Comparison of ENCODE assay signal across 8 cellular contexts in genomic region chr3:39180546-39181346, GRCh38. TPM values are rescaled to one million over a fixed set of nuclear protein-coding genes. Genes with fewer than 3 reads are reported as not detected.
A peak's percentile ranks its signal among the peaks of the same experiment; 100 is the strongest.
DNase-seq lines count a peak whose midpoint lies in the region; ATAC-seq and TF ChIP-seq lines count a peak whose summit lies in the region.

No MANE protein-coding gene starts in this region.

- no peaks in the 10 kb centered on the region for H3K27me3 Mint-ChIP-seq in activated CD4-positive, alpha-beta T cell treated with anti-CD3 and anti-CD28 coated beads for 36 hours
- no peaks in the 10 kb centered on the region for H3K27me3 Mint-ChIP-seq in chondrocyte (ENCODE audit: low read depth)

- H3K27ac Mint-ChIP-seq in activated CD4-positive, alpha-beta T cell treated with anti-CD3 and anti-CD28 coated beads for 36 hours = peak overlapping the region; percentile 82
- peak overlapping the region; percentile 72 for H3K27ac Mint-ChIP-seq in chondrocyte (ENCODE audit: unreplicated experiment)

- peak; percentile 23 for TF ChIP-seq CTCF in AG04449 (IDR thresholded peaks at IDR 0.05; ENCODE audit: insufficient read depth, low read length, missing control alignments)
- TF ChIP-seq CTCF in chondrocyte (IDR thresholded peaks at IDR 0.05) = peak; percentile 53

- peaks cover 48% of the 10 kb centered on the region for H3K4me1 Mint-ChIP-seq in activated CD4-positive, alpha-beta T cell treated with anti-CD3 and anti-CD28 coated beads for 36 hours
- peaks cover 28% of the 10 kb centered on the region for H3K4me1 Mint-ChIP-seq in chondrocyte (ENCODE audit: low read depth)

- intact Hi-C loops in activated CD4-positive, alpha-beta T cell treated with anti-CD3 and anti-CD28 coated beads for 36 hours (cut with DNase I, micrococcal nuclease) = loop anchor here (1.0 to 5.0 kb wide), 4 partner anchors 73 to 683 kb away; partner anchors contain the start of genes GORASP1 (in 2 of the 2), TTC21A (in 2 of the 2), EXOG (in 1 of the 2) and SLC25A38 (in 1 of the 2)
- intact Hi-C loops in left colon (cut with DNase I, micrococcal nuclease) = no loop called here

- H3K36me3 Mint-ChIP-seq in activated CD4-positive, alpha-beta T cell treated with anti-CD3 and anti-CD28 coated beads for 36 hours (ENCODE audit: low read depth) = no peaks in the 10 kb centered on the region
- no peaks in the 10 kb centered on the region for H3K36me3 Mint-ChIP-seq in chondrocyte (ENCODE audit: low read depth)

- no peak for DNase-seq in AG04449 (ENCODE audit: low read depth, low spot score)
- DNase-seq in NCI-H345 treated with DMSO at 0.1 percent for 48 hours (lab: John Stamatoyannopoulos, UW; ENCODE audit: unreplicated experiment) = peak; percentile 56
- peak; percentile 94 for DNase-seq in activated CD4-positive, alpha-beta T cell treated with anti-CD3 and anti-CD28 coated beads for 36 hours
- DNase-seq in chondrocyte (ENCODE audit: low spot score) = no peak
- DNase-seq in left colon = peak; percentile 95
- peak; percentile 59 to 84 (median 76) for DNase-seq in stimulated activated CD4-positive, alpha-beta T cell treated with anti-CD3 and anti-CD28 coated beads, Interleukin-1b, Interleukin-23, amount 100 ng/mL, for 24 hours (ENCODE audit: low read depth in 4 of 4, low spot score in 1 of 4)

- CTCF ChIA-PET in AG04449 (lab: Yijun Ruan, JAX) = interaction anchor here (0.7 to 4.0 kb wide), 5 partner anchors 9 to 685 kb away, joined by 3 to 70 read pairs (median 6); partner anchors contain the start of gene XIRP1
- CTCF ChIA-PET in activated CD4-positive, alpha-beta T cell treated with anti-CD3 and anti-CD28 coated beads for 36 hours (lab: Charles Lee) = interaction anchor here (0.7 to 1.3 kb wide), 3 partner anchors 94 to 111 kb away, joined by 3 to 4 read pairs (median 4); no protein-coding TSS in a partner anchor

- H3K9me3 Mint-ChIP-seq in activated CD4-positive, alpha-beta T cell treated with anti-CD3 and anti-CD28 coated beads for 36 hours (ENCODE audit: low read depth) = no peaks in the 10 kb centered on the region
- H3K9me3 Mint-ChIP-seq in chondrocyte (ENCODE audit: low read depth) = no peaks in the 10 kb centered on the region

- POLR2A ChIA-PET in AG04449 (lab: Yijun Ruan, JAX) = no interaction called here
- POLR2A ChIA-PET in activated CD4-positive, alpha-beta T cell treated with anti-CD3 and anti-CD28 coated beads for 36 hours (lab: Charles Lee) = interaction anchor here (1.2 kb wide), 1 partner anchor 14 kb away, joined by 6 read pairs; no protein-coding TSS in a partner anchor

- H3K4me3 ChIP-seq in AG04449 (ENCODE audit: low read depth, low read length) = peak overlapping the region; percentile 44

- peak overlapping the region; percentile 77 for H3K4me3 Mint-ChIP-seq in activated CD4-positive, alpha-beta T cell treated with anti-CD3 and anti-CD28 coated beads for 36 hours
- peak overlapping the region; percentile 71 for H3K4me3 Mint-ChIP-seq in chondrocyte (ENCODE audit: unreplicated experiment)

- ATAC-seq in GM18909 (IDR thresholded peaks at IDR 0.05; ENCODE audit: poor library complexity, unreplicated experiment) (peak; percentile 92), HG03159 (IDR thresholded peaks at IDR 0.05; ENCODE audit: unreplicated experiment) (peak; percentile 94), left colon (peak; percentile 91)
- ATAC-seq in activated CD4-positive, alpha-beta T cell treated with anti-CD3 and anti-CD28 coated beads for 36 hours = peak; percentile 77

RNA-seq across cellular contexts. Expression of gene XIRP1, which starts 11.6 kb away (rescaled TPM):
- total RNA-seq in activated CD4-positive, alpha-beta T cell treated with anti-CD3 and anti-CD28 coated beads for 36 hours = 1 to 10 TPM; 1.4 to 2.2 TPM
- total RNA-seq in chondrocyte = 0.10 TPM in 2 of 3 replicates, not detected in the other
- not detected for total RNA-seq in left colon

RNA-seq across cellular contexts. Expression of gene CSRNP1, which starts 27.4 kb away (rescaled TPM):
- 10 to 100 TPM; 68.3 to 78.5 TPM for total RNA-seq in activated CD4-positive, alpha-beta T cell treated with anti-CD3 and anti-CD28 coated beads for 36 hours
- total RNA-seq in chondrocyte (15.2 to 22.3 TPM (median 21.2 TPM) in 3 replicates), left colon (10 to 100 TPM; 19.2 to 33.7 TPM)

Comparison
In these comparisons a context has a peak if more than half of its experiments do, and no peak if none do; other contexts are left out.
1. DNase-seq: peak in NCI-H345 treated with DMSO at 0.1 percent for 48 hours (single experiment), activated CD4-positive, alpha-beta T cell treated with anti-CD3 and anti-CD28 coated beads for 36 hours (single experiment), left colon (2 of 2) and stimulated activated CD4-positive, alpha-beta T cell treated with anti-CD3 and anti-CD28 coated beads, Interleukin-1b, Interleukin-23, amount 100 ng/mL, for 24 hours (4 of 4); none in AG04449 (single experiment) and chondrocyte (single experiment).
2. intact Hi-C loops: an anchor here in activated CD4-positive, alpha-beta T cell treated with anti-CD3 and anti-CD28 coated beads for 36 hours (1.0 to 5.0 kb wide); none called in left colon.
3. Peak in every context shown above with its lines, with median percentiles within 50 percentile points of each other: ATAC-seq.